In genomic region chr12:12608557-12608957, GRCh38 we compare ENCODE assay signal across 11 cellular contexts. TPM values are rescaled to one million over a fixed set of nuclear protein-coding genes. Genes with fewer than 3 reads are reported as not detected.
DNase-seq lines count a peak whose midpoint lies in the region; ATAC-seq, FAIRE-seq and TF ChIP-seq lines count a peak whose summit lies in the region.
"Had no signal": no experiment of that assay in that cellular context is flagged by ENCODE, and none has a peak within 500 bp of the region (broad histone marks: within the 10 kb centered on the region; RNA-seq: fewer than 3 reads in every experiment).

No MANE protein-coding gene starts in this region.

- H3K27ac ChIP-seq in PC-9 = no peak overlapping the region
- H3K27ac ChIP-seq in foreskin keratinocyte = no peak overlapping the region
- H3K27ac ChIP-seq: tibial artery had no signal

- no peak overlapping the region for H3K4me2 ChIP-seq in PC-9

- H3K9me3 Mint-ChIP-seq in Calu3 (ENCODE audit: low read depth, unreplicated experiment) = no peaks in the 10 kb centered on the region
- H3K9me3 Mint-ChIP-seq: central memory CD8-positive, alpha-beta T cell had no signal

- peak overlapping the region; percentile 68 for H3K27ac Mint-ChIP-seq in Calu3 (ENCODE audit: unreplicated experiment)

- ATAC-seq in foreskin keratinocyte = no peak

- H3K4me3 ChIP-seq in PC-9 = no peak overlapping the region
- H3K4me3 ChIP-seq: tibial artery had no signal

- CTCF ChIA-PET in Calu3 (lab: Charles Lee) (no interaction called here), PC-9 (lab: Charles Lee) (no interaction called here)

- H3K9me3 ChIP-seq in PC-9 (ENCODE audit: insufficient read depth, low read depth) = no peaks in the 10 kb centered on the region
- H3K9me3 ChIP-seq: tibial artery had no signal

- H3K36me3 ChIP-seq in PC-9 (ENCODE audit: low read depth) = no peaks in the 10 kb centered on the region
- H3K36me3 ChIP-seq: tibial artery had no signal

- H3K27me3 ChIP-seq in PC-9 (ENCODE audit: insufficient read depth, low read depth) (no peaks in the 10 kb centered on the region), foreskin keratinocyte (no peaks in the 10 kb centered on the region)
- H3K27me3 ChIP-seq: tibial artery had no signal

- peaks cover 23% of the 10 kb centered on the region for H3K36me3 Mint-ChIP-seq in Calu3 (ENCODE audit: insufficient read depth, unreplicated experiment)

- no peaks in the 10 kb centered on the region for H4K20me1 ChIP-seq in PC-9 (ENCODE audit: insufficient read depth)

- H3K79me2 ChIP-seq in PC-9 (ENCODE audit: low read depth) = peaks cover 13% of the 10 kb centered on the region

- H3K4me1 Mint-ChIP-seq in Calu3 (ENCODE audit: low read depth, unreplicated experiment) = peaks cover 42% of the 10 kb centered on the region

- no peak overlapping the region for H2AFZ ChIP-seq in PC-9

- TF ChIP-seq CTCF in Calu3 (IDR thresholded peaks at IDR 0.05; ENCODE audit: unreplicated experiment) = no peak
- peak; percentile 42; the same call in 1 of the 2 replicates for TF ChIP-seq CTCF in PC-9 (conservative IDR thresholded peaks at IDR 0.05)
- peak; percentile 49 for TF ChIP-seq CTCF in foreskin keratinocyte (conservative IDR thresholded peaks at IDR 0.05)

- no peaks in the 10 kb centered on the region for H3K27me3 Mint-ChIP-seq in Calu3 (ENCODE audit: unreplicated experiment)
- H3K27me3 Mint-ChIP-seq: central memory CD8-positive, alpha-beta T cell had no signal

- BruUV-seq in Calu3 (replicated peaks; lab: Mats Ljungman, UMichigan) (no TSS peak), PC-9 (replicated peaks; lab: Mats Ljungman, UMichigan) (no TSS peak)

- peaks cover 33% of the 10 kb centered on the region for H3F3A ChIP-seq in PC-9 (ENCODE audit: insufficient read depth, low read depth)

- DNase-seq in Calu3 = peak; percentile 18
- no peak for DNase-seq in GM18507 (ENCODE audit: extremely low spot score, insufficient read length, low read depth)
- DNase-seq in PC-9 = peak in 1 of 2 experiments; percentile 40
- DNase-seq in foreskin keratinocyte = peak; percentile 9 to 23
- DNase-seq in KG1 (lab: John Stamatoyannopoulos, UW) = no peak
- DNase-seq in superior temporal gyrus (ENCODE audit: extremely low spot score) = no peak
- DNase-seq in NCI-H774 (lab: John Stamatoyannopoulos, UW) = no peak
- DNase-seq in GM19239 (ENCODE audit: insufficient read length, low spot score) = no peak
- DNase-seq: islet precursor cell, tibial artery had no signal

- FAIRE-seq in GM18507 (lab: Jason Lieb, UNC) (peak; percentile 56), GM19239 (lab: Jason Lieb, UNC) (no peak)

- no peak overlapping the region for H3K4me3 Mint-ChIP-seq in Calu3 (ENCODE audit: low read depth, unreplicated experiment)
- H3K4me3 Mint-ChIP-seq: central memory CD8-positive, alpha-beta T cell had no signal

- H3K4me1 ChIP-seq in PC-9 (replicated peaks; ENCODE audit: insufficient read depth) = peaks cover 32% of the 10 kb centered on the region
- H3K4me1 ChIP-seq in foreskin keratinocyte = peaks cover 23% of the 10 kb centered on the region

- H3K9me2 ChIP-seq in PC-9 (ENCODE audit: insufficient read depth) = no peaks in the 10 kb centered on the region

- intact Hi-C loops in Calu3 (cut with micrococcal nuclease; ENCODE audit: unreplicated experiment) = no loop called here
- intact Hi-C loops in PC-9 (cut with micrococcal nuclease; ENCODE audit: unreplicated experiment) = loop anchor here (1.0 kb wide), 1 partner anchor 232 kb away; no protein-coding TSS in a partner anchor

- POLR2A ChIA-PET in PC-9 (lab: Charles Lee; ENCODE audit: unreplicated experiment) = interaction anchor here (0.5 to 0.7 kb wide), 2 partner anchors 230 to 259 kb away, joined by 5 to 10 read pairs; no protein-coding TSS in a partner anchor

RNA-seq across cellular contexts. Expression of gene CREBL2, which starts 3.1 kb away (rescaled TPM):
- total RNA-seq in Calu3 (2022) (17.0 and 20.4 TPM in 2 replicates), PC-9 (2021) (26.6 and 30.3 TPM in 2 replicates), foreskin keratinocyte (17.5 and 17.8 TPM in 2 replicates)
- 8.3 and 9.4 TPM in 2 replicates for polyA plus RNA-seq in foreskin keratinocyte

RNA-seq across cellular contexts. Expression of gene DUSP16, which starts 45.9 kb away (rescaled TPM):
- total RNA-seq in Calu3 (2022) (23.4 and 25.8 TPM in 2 replicates), PC-9 (2021) (23.6 and 24.8 TPM in 2 replicates), foreskin keratinocyte (12.4 and 15.0 TPM in 2 replicates)
- 3.9 and 4.0 TPM in 2 replicates for polyA plus RNA-seq in foreskin keratinocyte

Comparison
In these comparisons a context has a peak if more than half of its experiments do, and no peak if none do; other contexts are left out.
1. DNase-seq: peak in Calu3 (single experiment) and foreskin keratinocyte (2 of 2); none in GM18507 (single experiment), KG1 (single experiment), superior temporal gyrus (single experiment), NCI-H774 (single experiment) and GM19239 (single experiment).